8 cellular contexts compared by ENCODE assay signal in genomic region chrX:154477891-154478477, GRCh38. TPM values are rescaled to one million over a fixed set of nuclear protein-coding genes. Genes with fewer than 3 reads are reported as not detected.
DNase-seq lines count a peak whose midpoint lies in the region; ATAC-seq lines count a peak whose summit lies in the region.

No MANE protein-coding gene starts in this region.

- peak overlapping the region; percentile 88 for H3K4me3 Mint-ChIP-seq in activated T-helper 1 cell treated with anti-CD3 and anti-CD28 coated beads, Interleukin-12 subunit alpha, Interleukin-12 subunit beta, Interleukin-2, Interleukin-4 antibody, amounts not matched to agents 30 ng/mL and 10 ng/mL and 1 ng/mL, durations not matched to agents 14 hours and 24 hours and 36 hours

- H3K4me1 ChIP-seq in iPS-20b (ENCODE audit: insufficient read depth, low read length) = no peaks in the 10 kb centered on the region
- peaks cover 0 to 12% (median 11%) of the 10 kb centered on the region in 5 donors for H3K4me1 ChIP-seq in subcutaneous abdominal adipose tissue (ENCODE audit: control insufficient read depth in 5 of 5, insufficient read depth in 5 of 5, low read length in 5 of 5)

- H3K4me3 ChIP-seq in iPS-20b (ENCODE audit: low read length) (peak overlapping the region; percentile 60), subcutaneous abdominal adipose tissue (ENCODE audit: low read depth in 1 of 5, low read length in 5 of 5) (peak overlapping the region; percentile 38 to 72 (median 59))

- H3K9me3 Mint-ChIP-seq in activated T-helper 1 cell treated with anti-CD3 and anti-CD28 coated beads, Interleukin-12 subunit alpha, Interleukin-12 subunit beta, Interleukin-2, Interleukin-4 antibody, amounts not matched to agents 30 ng/mL and 10 ng/mL and 1 ng/mL, durations not matched to agents 14 hours and 24 hours and 36 hours = no peaks in the 10 kb centered on the region

- H3K9ac ChIP-seq in iPS-20b (ENCODE audit: low read depth, low read length) = no peak overlapping the region
- peak overlapping the region in 1 of 5 donors; percentile 52 for H3K9ac ChIP-seq in subcutaneous abdominal adipose tissue (ENCODE audit: low read length in 5 of 5)

- peaks cover 4% of the 10 kb centered on the region for H3K36me3 Mint-ChIP-seq in activated T-helper 1 cell treated with anti-CD3 and anti-CD28 coated beads, Interleukin-12 subunit alpha, Interleukin-12 subunit beta, Interleukin-2, Interleukin-4 antibody, amounts not matched to agents 30 ng/mL and 10 ng/mL and 1 ng/mL, durations not matched to agents 14 hours and 24 hours and 36 hours (ENCODE audit: low read depth)

- H3K27ac ChIP-seq in iPS-20b (ENCODE audit: low read length) (no peak overlapping the region), subcutaneous abdominal adipose tissue (ENCODE audit: low read depth, low read length) (peak overlapping the region; percentile 70)

- no peaks in the 10 kb centered on the region; the same call in 1 of the 2 replicates for H3K27me3 ChIP-seq in iPS-20b (ENCODE audit: insufficient read depth, low read length)
- peaks cover 0 to 13% (median 6%) of the 10 kb centered on the region in 5 donors for H3K27me3 ChIP-seq in subcutaneous abdominal adipose tissue (ENCODE audit: control insufficient read depth in 5 of 5, insufficient read depth in 4 of 5, low read length in 5 of 5)

- H3K36me3 ChIP-seq in iPS-20b (ENCODE audit: insufficient read depth, low read depth, low read length) = no peaks in the 10 kb centered on the region
- peaks cover 0 to 4% (median 2%) of the 10 kb centered on the region in 5 donors for H3K36me3 ChIP-seq in subcutaneous abdominal adipose tissue (ENCODE audit: control insufficient read depth in 5 of 5, insufficient read depth in 5 of 5, low read length in 5 of 5)

- DNase-seq in NCI-H82 (lab: John Stamatoyannopoulos, UW) (peak; percentile 46), NCI-H82 treated with DMSO at 0.1 percent for 48 hours (lab: John Stamatoyannopoulos, UW; ENCODE audit: unreplicated experiment) (no peak), CD1c-positive myeloid dendritic cell (ENCODE audit: extremely low spot score) (no peak), NCI-H1694 (lab: John Stamatoyannopoulos, UW) (no peak)
- no peak for DNase-seq in activated T-helper 1 cell treated with anti-CD3 and anti-CD28 coated beads, Interleukin-12 subunit alpha, Interleukin-12 subunit beta, Interleukin-2, Interleukin-4 antibody, amounts not matched to agents 30 ng/mL and 10 ng/mL and 1 ng/mL, durations not matched to agents 14 hours and 24 hours and 36 hours (ENCODE audit: low spot score)

- peak overlapping the region; percentile 77 for H3K27ac Mint-ChIP-seq in activated T-helper 1 cell treated with anti-CD3 and anti-CD28 coated beads, Interleukin-12 subunit alpha, Interleukin-12 subunit beta, Interleukin-2, Interleukin-4 antibody, amounts not matched to agents 30 ng/mL and 10 ng/mL and 1 ng/mL, durations not matched to agents 14 hours and 24 hours and 36 hours

- intact Hi-C loops in activated T-helper 1 cell treated with anti-CD3 and anti-CD28 coated beads, Interleukin-12 subunit alpha, Interleukin-12 subunit beta, Interleukin-2, Interleukin-4 antibody, amounts not matched to agents 30 ng/mL and 10 ng/mL and 1 ng/mL, durations not matched to agents 14 hours and 24 hours and 36 hours (cut with micrococcal nuclease) = loop anchor here (1.0 to 5.0 kb wide), 6 partner anchors 34 to 551 kb away; partner anchors contain the start of genes ARHGAP4, FAM50A, G6PD and GDI1

- H3K9me3 ChIP-seq in iPS-20b (ENCODE audit: insufficient read depth, low read depth, low read length) = no peaks in the 10 kb centered on the region
- H3K9me3 ChIP-seq in subcutaneous abdominal adipose tissue (ENCODE audit: control insufficient read depth in 5 of 5, low read length in 5 of 5) = no peaks in the 10 kb centered on the region

- H3K27me3 Mint-ChIP-seq in activated T-helper 1 cell treated with anti-CD3 and anti-CD28 coated beads, Interleukin-12 subunit alpha, Interleukin-12 subunit beta, Interleukin-2, Interleukin-4 antibody, amounts not matched to agents 30 ng/mL and 10 ng/mL and 1 ng/mL, durations not matched to agents 14 hours and 24 hours and 36 hours (ENCODE audit: insufficient read depth) = no peaks in the 10 kb centered on the region

- no peak for ATAC-seq in HG03175 (IDR thresholded peaks at IDR 0.05; ENCODE audit: unreplicated experiment)

- H3K4me1 Mint-ChIP-seq in activated T-helper 1 cell treated with anti-CD3 and anti-CD28 coated beads, Interleukin-12 subunit alpha, Interleukin-12 subunit beta, Interleukin-2, Interleukin-4 antibody, amounts not matched to agents 30 ng/mL and 10 ng/mL and 1 ng/mL, durations not matched to agents 14 hours and 24 hours and 36 hours (ENCODE audit: low read depth) = peaks cover 18% of the 10 kb centered on the region

RNA-seq across cellular contexts. Expression of gene LAGE3, which starts 1.1 kb away (rescaled TPM):
- 60.3 and 63.2 TPM in 2 replicates for total RNA-seq in activated T-helper 1 cell treated with anti-CD3 and anti-CD28 coated beads, Interleukin-12 subunit alpha, Interleukin-12 subunit beta, Interleukin-2, Interleukin-4 antibody, amounts not matched to agents 30 ng/mL and 10 ng/mL and 1 ng/mL, durations not matched to agents 14 hours and 24 hours and 36 hours

RNA-seq across cellular contexts. Expression of gene UBL4A, which starts 8.4 kb away (rescaled TPM):
- 59.2 and 63.5 TPM in 2 replicates for total RNA-seq in activated T-helper 1 cell treated with anti-CD3 and anti-CD28 coated beads, Interleukin-12 subunit alpha, Interleukin-12 subunit beta, Interleukin-2, Interleukin-4 antibody, amounts not matched to agents 30 ng/mL and 10 ng/mL and 1 ng/mL, durations not matched to agents 14 hours and 24 hours and 36 hours

RNA-seq across cellular contexts. Expression of gene SLC10A3, which starts 12.4 kb away (rescaled TPM):
- total RNA-seq in activated T-helper 1 cell treated with anti-CD3 and anti-CD28 coated beads, Interleukin-12 subunit alpha, Interleukin-12 subunit beta, Interleukin-2, Interleukin-4 antibody, amounts not matched to agents 30 ng/mL and 10 ng/mL and 1 ng/mL, durations not matched to agents 14 hours and 24 hours and 36 hours = 19.9 and 23.1 TPM in 2 replicates

RNA-seq across cellular contexts. Expression of gene PLXNA3, which starts 19.9 kb away (rescaled TPM):
- 45.4 and 61.1 TPM in 2 replicates for total RNA-seq in activated T-helper 1 cell treated with anti-CD3 and anti-CD28 coated beads, Interleukin-12 subunit alpha, Interleukin-12 subunit beta, Interleukin-2, Interleukin-4 antibody, amounts not matched to agents 30 ng/mL and 10 ng/mL and 1 ng/mL, durations not matched to agents 14 hours and 24 hours and 36 hours

RNA-seq across cellular contexts. Expression of gene FAM50A, which starts 34.0 kb away (rescaled TPM):
- 84.9 and 95.4 TPM in 2 replicates for total RNA-seq in activated T-helper 1 cell treated with anti-CD3 and anti-CD28 coated beads, Interleukin-12 subunit alpha, Interleukin-12 subunit beta, Interleukin-2, Interleukin-4 antibody, amounts not matched to agents 30 ng/mL and 10 ng/mL and 1 ng/mL, durations not matched to agents 14 hours and 24 hours and 36 hours
